ENCODE assay signal across 9 cellular contexts in the genomic region with DNA sequence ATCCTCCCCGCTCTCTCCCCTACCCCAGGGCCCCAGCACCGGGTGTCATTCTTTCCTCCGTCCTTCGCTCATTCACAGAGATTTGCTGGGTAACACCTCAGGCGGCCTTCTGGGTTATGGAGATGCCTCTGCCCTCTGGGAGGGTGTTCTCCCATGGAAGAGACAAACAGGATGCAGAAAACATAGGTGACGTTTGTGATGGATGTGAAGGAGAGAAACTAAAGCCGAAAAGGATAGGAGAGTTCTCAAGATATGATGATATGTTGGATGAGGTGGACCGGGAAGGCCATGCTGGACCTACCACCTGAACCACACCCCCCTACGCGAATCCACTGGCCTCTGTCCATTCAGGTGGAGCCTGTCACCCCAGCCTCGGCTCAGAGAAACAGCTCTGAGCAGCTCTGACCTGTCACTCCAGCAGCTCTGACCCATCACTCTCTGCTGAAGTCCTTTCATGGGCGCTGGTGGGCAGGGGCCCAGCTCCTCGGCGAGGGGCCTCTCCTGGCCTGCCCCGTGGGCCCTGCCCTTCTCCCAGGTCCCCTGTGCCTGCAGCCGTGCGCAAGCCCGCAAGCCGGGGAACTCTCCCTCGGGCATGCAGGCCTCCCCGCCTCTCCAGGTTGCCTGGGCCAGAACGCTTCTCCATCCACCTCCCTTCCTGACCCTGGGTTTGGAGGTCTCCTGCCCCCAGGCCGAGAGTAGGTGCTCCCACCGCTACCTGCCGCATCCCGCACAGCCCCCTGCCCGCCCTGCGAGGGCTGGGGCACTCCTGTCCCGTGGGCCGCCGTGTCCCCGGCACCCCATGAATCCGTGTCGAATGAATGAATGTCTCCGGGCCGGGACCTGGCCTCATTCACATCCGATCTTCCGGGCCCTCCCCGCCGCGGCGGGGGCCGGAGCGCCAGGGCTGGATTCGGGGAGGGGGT. TPM values are rescaled to one million over a fixed set of nuclear protein-coding genes. Genes with fewer than 3 reads are reported as not detected.
DNase-seq lines count a peak whose midpoint lies in the region; ATAC-seq, FAIRE-seq and TF ChIP-seq lines count a peak whose summit lies in the region.
"Had no signal": no experiment of that assay in that cellular context is flagged by ENCODE, and none has a peak within 500 bp of the region (broad histone marks: within the 10 kb centered on the region; RNA-seq: fewer than 3 reads in every experiment).

No MANE protein-coding gene starts in this region.

- intact Hi-C loops in GM12878 (cut with micrococcal nuclease; ENCODE audit: unreplicated experiment) = no loop called here
- intact Hi-C loops in testis (cut with DNase I; ENCODE audit: low total_unique reads) = no loop called here

- 36% methylated on average over 43 of the region's 45 CpGs for WGBS in GM12878 (ENCODE audit: insufficient coverage, insufficient replicate concordance, low lambda C conversion rate, missing lambda C conversion rate)
- 28 to 32% methylated on average over 23 to 43 of the region's 45 CpGs for WGBS in testis, 2 donors

- FAIRE-seq in GM12878 (lab: Jason Lieb, UNC) = no peak

- peaks cover 4% of the 10 kb centered on the region for H3K4me1 Mint-ChIP-seq in T-helper 2 cell treated with Interferon-gamma antibody and Interleukin-4, amounts not matched to agents 5 μg/mL and 100 μg/mL, for 36 hours (ENCODE audit: low read depth)

- no peak for TF ChIP-seq EP300 in GM12878 (IDR thresholded peaks at IDR 0.05; ENCODE audit: borderline replicate concordance in 1 of 2, control insufficient read depth in 1 of 2, low read depth in 2 of 2, low read length in 2 of 2)

- no peak overlapping the region for H3K4me3 ChIP-seq in GM12878
- H3K4me3 ChIP-seq in testis = peak overlapping the region; percentile 14 to 56

- no peaks in the 10 kb centered on the region; the same call in 1 of the 2 replicates for H3K4me1 ChIP-seq in GM12878 (ENCODE audit: control insufficient read depth, insufficient read depth, low read length)
- H3K4me1 ChIP-seq in testis = no peaks in the 10 kb centered on the region

- DNase-seq in T-helper 2 cell treated with Interferon-gamma antibody and Interleukin-4, amounts not matched to agents 5 μg/mL and 100 μg/mL, for 36 hours (ENCODE audit: low spot score) = no peak
- DNase-seq in T-helper 2 cell = no peak
- no peak for DNase-seq in GM12878 (ENCODE audit: low read depth, low spot score)
- no peak for DNase-seq in testis
- no peak for DNase-seq in UCSD-AML1 (lab: John Stamatoyannopoulos, UW; ENCODE audit: unreplicated experiment)
- no peak for DNase-seq in NCI-H1105 (lab: John Stamatoyannopoulos, UW)
- no peak for DNase-seq in AG08395 (ENCODE audit: low spot score)

- peak; percentile 18; the same call in 1 of the 3 replicates for ATAC-seq in GM12878

- H3K36me3 ChIP-seq in GM12878 (ENCODE audit: control insufficient read depth in 2 of 2, insufficient read depth in 2 of 2, low read length in 1 of 2) (no peaks in the 10 kb centered on the region), testis (ENCODE audit: low read depth, missing control alignments) (no peaks in the 10 kb centered on the region)
- H3K36me3 ChIP-seq: adrenal gland had no signal

- TF ChIP-seq POLR2A in GM12878 (IDR thresholded peaks at IDR 0.05; ENCODE audit: low read depth, low read length) = no peak
- TF ChIP-seq POLR2A in testis (IDR thresholded peaks at IDR 0.05) = no peak

- no peak overlapping the region for H3K27ac Mint-ChIP-seq in T-helper 2 cell treated with Interferon-gamma antibody and Interleukin-4, amounts not matched to agents 5 μg/mL and 100 μg/mL, for 36 hours

- no peaks in the 10 kb centered on the region for H3K9me3 Mint-ChIP-seq in T-helper 2 cell treated with Interferon-gamma antibody and Interleukin-4, amounts not matched to agents 5 μg/mL and 100 μg/mL, for 36 hours

- H3K27ac ChIP-seq in GM12878 (ENCODE audit: control insufficient read depth, insufficient read depth) = no peak overlapping the region
- H3K27ac ChIP-seq in layer of hippocampus (ENCODE audit: low read depth, low read length) = peak overlapping the region; percentile 71
- H3K27ac ChIP-seq in testis = no peak overlapping the region

- RAD21 ChIA-PET in GM12878 (lab: Charles Lee; ENCODE audit: unreplicated experiment) = interaction anchor here (0.6 kb wide), 1 partner anchor 104 kb away, joined by 3 read pairs; no protein-coding TSS in a partner anchor

- TF ChIP-seq RAD21 in GM12878 (IDR thresholded peaks at IDR 0.05; ENCODE audit: insufficient read depth, low read depth, low read length) = no peak

- H3K79me2 ChIP-seq in GM12878 (ENCODE audit: control insufficient read depth, insufficient read depth, low read length) = no peaks in the 10 kb centered on the region

- no TSS peak for BruUV-seq in GM12878 (replicated peaks; lab: Mats Ljungman, UMichigan)

- H3K36me3 Mint-ChIP-seq in T-helper 2 cell treated with Interferon-gamma antibody and Interleukin-4, amounts not matched to agents 5 μg/mL and 100 μg/mL, for 36 hours (ENCODE audit: low read depth) = peaks cover 3% of the 10 kb centered on the region

- peak overlapping the region; percentile 44 for H3K4me3 Mint-ChIP-seq in T-helper 2 cell treated with Interferon-gamma antibody and Interleukin-4, amounts not matched to agents 5 μg/mL and 100 μg/mL, for 36 hours

- peaks cover 7 to 8% of the 10 kb centered on the region in 2 experiments; a peak in 3 of 4 replicates for H3K27me3 ChIP-seq in GM12878 (replicated peaks in 1 of 2; ENCODE audit: control insufficient read depth in 2 of 2, insufficient read depth in 2 of 2, low read length in 1 of 2)
- no peaks in the 10 kb centered on the region for H3K27me3 ChIP-seq in layer of hippocampus (ENCODE audit: control insufficient read depth, insufficient read depth, low read length)
- no peaks in the 10 kb centered on the region for H3K27me3 ChIP-seq in testis
- H3K27me3 ChIP-seq: adrenal gland had no signal

- H3K9me3 ChIP-seq in GM12878 (replicated peaks; ENCODE audit: control insufficient read depth, insufficient read depth, low read length) (no peaks in the 10 kb centered on the region), testis (no peaks in the 10 kb centered on the region)
- H3K9me3 ChIP-seq: adrenal gland had no signal

- peaks cover 41% of the 10 kb centered on the region for H3K27me3 Mint-ChIP-seq in T-helper 2 cell treated with Interferon-gamma antibody and Interleukin-4, amounts not matched to agents 5 μg/mL and 100 μg/mL, for 36 hours (ENCODE audit: low read depth)

- H3K4me2 ChIP-seq in GM12878 (ENCODE audit: control insufficient read depth, insufficient read depth) = no peak overlapping the region

- H4K20me1 ChIP-seq in GM12878 (ENCODE audit: control insufficient read depth, insufficient read depth) = no peaks in the 10 kb centered on the region

- CTCF ChIA-PET in GM12878 (lab: Yijun Ruan, JAX) = no interaction called here

- in situ Hi-C loops in GM12878 (cut with MboI) = no loop called here

- H2AFZ ChIP-seq in GM12878 (ENCODE audit: control insufficient read depth, low read depth, low read length) = no peak overlapping the region

- SMC1A ChIA-PET in GM12878 (lab: Charles Lee; ENCODE audit: uncharacterized antibody, unreplicated experiment) = no interaction called here

- no peak for TF ChIP-seq CTCF in GM12878 (IDR thresholded peaks at IDR 0.05 in 2 of 3, conservative IDR thresholded peaks at IDR 0.05 in 1 of 3; ENCODE audit: control insufficient read depth in 2 of 3, extremely low read depth in 1 of 3, insufficient read depth in 1 of 3, low read depth in 3 of 3, low read length in 3 of 3)
- no peak for TF ChIP-seq CTCF in testis (IDR thresholded peaks at IDR 0.05)

- POLR2A ChIA-PET in GM12878 (lab: Charles Lee) = interaction anchor here (0.6 kb wide), 1 partner anchor 14 kb away, joined by 3 read pairs; no protein-coding TSS in a partner anchor

- no peak overlapping the region for H3K9ac ChIP-seq in GM12878 (ENCODE audit: control insufficient read depth, insufficient read depth, low read length)

TF ChIP-seq in GM12878, 131 proteins besides CTCF, POLR2A, EP300 and RAD21:
- TF ChIP-seq IRF4 (IDR thresholded peaks at IDR 0.05; ENCODE audit: low read depth, low read length) = no peak

RNA-seq across cellular contexts. Expression of a gene that starts 0.7 kb away (rescaled TPM):
- not detected in 2 replicates for total RNA-seq in GM12878 (2013; cell fraction: nucleolus; rRNA removed)
- under 0.01 TPM in 1 of 2 replicates, not detected in the other for total RNA-seq in GM12878 (2014; rRNA removed)
- total RNA-seq in GM12878 (2014; rRNA removed; fragmentation: Illumina TruSeq; extraction: Trizol) = 0.04 and 0.05 TPM in 2 replicates
- 0.05 and 0.08 TPM in 2 replicates for total RNA-seq in GM12878 (2021)
- polyA plus RNA-seq in GM12878 (2011; ENCODE audit: low read depth) = not detected
- 0.12 TPM in 1 of 2 replicates, not detected in the other for polyA plus RNA-seq in GM12878 (2011; rRNA removed)
- 0.06 and 0.07 TPM in 2 replicates for polyA plus RNA-seq in GM12878 (2011; cell fraction: cytosol; rRNA removed)
- polyA plus RNA-seq in GM12878 (2011; cell fraction: nucleus; rRNA removed) = not detected in 2 replicates
- 0.08 and 0.13 TPM in 2 replicates for polyA plus RNA-seq in GM12878 (2012)
- 0.06 and 0.07 TPM in 2 replicates for polyA plus RNA-seq in GM12878 (2014; fragmentation: Illumina TruSeq; extraction: Trizol)
- not detected for polyA plus RNA-seq in GM12878 (2014; fragmentation: Nextera tagmentation; extraction: Ambion mirVana)
- polyA plus RNA-seq in GM12878 (2014; rRNA removed) = 0.05 and 0.22 TPM in 2 replicates
- polyA plus RNA-seq in GM12878 (2016; fragmentation: Nextera tagmentation; extraction: Ambion mirVana) = under 1 TPM in 1 of 2 experiments, not detected in 1; 0.05 TPM
- polyA minus RNA-seq in GM12878 (2011; rRNA and poly(A)+ RNA removed) = not detected in 2 replicates
- 1.6 and 2.2 TPM in 2 replicates for polyA minus RNA-seq in GM12878 (2011; cell fraction: cytosol; rRNA and poly(A)+ RNA removed)
- polyA minus RNA-seq in GM12878 (2011; cell fraction: nucleus; rRNA and poly(A)+ RNA removed) = 0.12 and 0.29 TPM in 2 replicates
- 1 to 10 TPM; 5.2 TPM for total RNA-seq in testis
- 13.0 TPM for polyA plus RNA-seq in testis (ENCODE audit: insufficient read depth, low read depth, low replicate concordance)

Comparison
In these comparisons a context has a peak if more than half of its experiments do, and no peak if none do; other contexts are left out.
1. RNA of a gene that starts 0.7 kb away (total RNA-seq): 5.2 TPM in testis; under 0.01 to 0.08 TPM in GM12878; every median in the first group is over 4 times any median in the second.